ENCODE assay signal across 25 cellular contexts in the genomic region with DNA sequence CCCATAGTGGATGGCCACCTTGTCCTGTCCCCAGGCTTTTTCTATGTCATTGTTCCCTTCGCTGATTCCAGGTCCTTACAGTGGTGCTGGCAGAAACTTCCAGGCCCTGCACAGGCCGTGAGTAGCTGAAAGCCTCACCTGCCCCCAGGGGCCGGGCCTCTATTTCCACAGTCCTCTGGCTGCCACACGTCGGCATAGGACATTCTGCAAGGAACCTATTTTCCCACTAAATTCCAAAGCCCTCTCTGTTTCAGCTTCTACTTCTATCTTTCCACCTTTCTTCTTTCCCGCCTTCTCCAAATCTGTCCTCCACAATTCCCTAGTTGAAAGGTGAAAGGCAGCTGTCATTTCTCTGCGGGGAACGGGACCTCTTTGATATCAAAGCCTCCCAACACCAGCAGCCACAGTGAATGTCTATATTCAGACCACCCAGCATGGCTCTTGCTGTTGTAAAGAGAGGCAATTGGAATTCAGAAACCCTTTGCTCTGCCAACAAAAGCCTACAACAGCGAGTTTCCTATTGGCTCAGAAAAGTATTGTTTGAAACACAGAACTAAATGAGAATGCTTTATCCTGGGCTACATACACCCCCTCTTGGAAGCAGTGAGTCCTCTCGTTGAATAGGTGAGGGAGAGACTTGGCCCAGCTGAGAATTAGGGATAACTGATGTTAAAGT.
DNase-seq lines count a peak whose midpoint lies in the region; ATAC-seq, FAIRE-seq and TF ChIP-seq lines count a peak whose summit lies in the region.
"Had no signal": no experiment of that assay in that cellular context is flagged by ENCODE, and none has a peak within 500 bp of the region (broad histone marks: within the 10 kb centered on the region; RNA-seq: fewer than 3 reads in every experiment).

No MANE protein-coding gene starts in this region.

- TF ChIP-seq EP300 in H1 (IDR thresholded peaks at IDR 0.05; ENCODE audit: borderline replicate concordance in 1 of 2, low read depth in 2 of 2, low read length in 2 of 2): no peak

- peak overlapping the region; percentile 84; the same call in 1 of the 2 replicates for H2AK5ac ChIP-seq in H1 (ENCODE audit: low read depth, low read length)

- H3K4ac ChIP-seq in H1 (replicated peaks; ENCODE audit: insufficient read length, low read depth, low read length): peak overlapping the region; percentile 61

- H3K36me3 ChIP-seq in right atrium auricular region: no peaks in the 10 kb centered on the region
- H3K36me3 ChIP-seq in H1 (ENCODE audit: control insufficient read depth in 2 of 4, insufficient read depth in 4 of 4, low read length in 3 of 4): no peaks in the 10 kb centered on the region
- H3K36me3 ChIP-seq: BLaER1 had no signal

- no peak overlapping the region for H2BK15ac ChIP-seq in H1 (ENCODE audit: low read length)

- H3K14ac ChIP-seq in H1 (ENCODE audit: insufficient read length): no peak overlapping the region

- CTCF ChIA-PET in H1 (lab: Charles Lee; ENCODE audit: partially characterized antibody): interaction anchor here (0.9 to 3.5 kb wide), 4 partner anchors 12 to 1016 kb away, joined by 3 to 14 read pairs (median 6); no protein-coding TSS in a partner anchor

- H3K27ac ChIP-seq in right atrium auricular region (no peak overlapping the region), right cardiac atrium (ENCODE audit: low read length) (no peak overlapping the region), H1 (ENCODE audit: low read depth, low read length) (no peak overlapping the region)
- H3K27ac ChIP-seq: 22Rv1, BLaER1, KMS-11 had no signal

- H3K79me1 ChIP-seq in H1 (ENCODE audit: low read depth, low read length): no peaks in the 10 kb centered on the region

- no peaks in the 10 kb centered on the region for H3K23me2 ChIP-seq in H1 (ENCODE audit: low read depth, low read length)

- no peaks in the 10 kb centered on the region for H4K20me1 ChIP-seq in H1 (replicated peaks in 1 of 2; ENCODE audit: control insufficient read depth in 1 of 2, insufficient read depth in 2 of 2, low read length in 2 of 2)
- H4K20me1 ChIP-seq: BLaER1 had no signal

- TF ChIP-seq RAD21 in H1 (IDR thresholded peaks at IDR 0.05 in 1 of 2, conservative IDR thresholded peaks at IDR 0.05 in 1 of 2; ENCODE audit: low read depth in 2 of 2, low read length in 2 of 2): peak; percentile 35 to 40

- WGBS in right cardiac atrium: 66% methylated on average over 10 of the region's 10 CpGs
- 39% methylated on average over 10 of the region's 10 CpGs; no CpG with 5 or more reads in 1 of the 2 experiments for WGBS in H1 (ENCODE audit: extremely low coverage in 1 of 2, insufficient coverage in 1 of 2, insufficient read length in 1 of 2, insufficient replicate concordance in 2 of 2, low coverage in 1 of 2, low lambda C conversion rate in 2 of 2, missing lambda C conversion rate in 1 of 2), 2 experiments

- H3K4me1 ChIP-seq in right atrium auricular region: no peaks in the 10 kb centered on the region
- H3K4me1 ChIP-seq in right cardiac atrium (ENCODE audit: control insufficient read depth, insufficient read depth, low read length): no peaks in the 10 kb centered on the region
- H3K4me1 ChIP-seq in H1 (replicated peaks in 1 of 4; ENCODE audit: control insufficient read depth in 3 of 4, insufficient read depth in 4 of 4, low read length in 3 of 4): peaks cover 4 to 13% (median 6%) of the 10 kb centered on the region in 4 experiments
- H3K4me1 ChIP-seq: BLaER1 had no signal

- no peaks in the 10 kb centered on the region for H3K79me2 ChIP-seq in H1 (ENCODE audit: control insufficient read depth in 1 of 2, insufficient read depth in 2 of 2, low read length in 2 of 2)

- H3K9me3 ChIP-seq in right atrium auricular region (no peaks in the 10 kb centered on the region), right cardiac atrium (ENCODE audit: control insufficient read depth, low read length) (no peaks in the 10 kb centered on the region), H1 (ENCODE audit: insufficient read depth in 2 of 2, low read depth in 1 of 2, low read length in 1 of 2) (no peaks in the 10 kb centered on the region; a peak in 1 of 4 replicates)
- H3K9me3 ChIP-seq: BLaER1 had no signal

- H3K27me3 ChIP-seq in right atrium auricular region (no peaks in the 10 kb centered on the region), right cardiac atrium (ENCODE audit: control insufficient read depth, insufficient read depth) (no peaks in the 10 kb centered on the region), H1 (replicated peaks in 1 of 4; ENCODE audit: control insufficient read depth in 3 of 4, extremely low read depth in 1 of 4, insufficient read depth in 3 of 4, low read length in 3 of 4) (no peaks in the 10 kb centered on the region)
- H3K27me3 ChIP-seq: BLaER1 had no signal

- ATAC-seq in right cardiac atrium: no peak
- ATAC-seq: Panc1, SK-N-SH treated with all-trans-retinoic acid at 6 μM for 48 hours had no signal

- peak overlapping the region; percentile 91; the same call in 1 of the 2 replicates for H2BK12ac ChIP-seq in H1 (ENCODE audit: low read depth, low read length)

- no peak overlapping the region for H3K23ac ChIP-seq in H1 (ENCODE audit: insufficient read length)

- no peak overlapping the region for H3K9ac ChIP-seq in H1 (replicated peaks in 1 of 4; ENCODE audit: extremely low read depth in 1 of 4, low read depth in 3 of 4, low read length in 3 of 4)
- H3K9ac ChIP-seq: BLaER1, KMS-11 had no signal

- H4K5ac ChIP-seq in H1 (ENCODE audit: insufficient read length, low read depth, low read length): no peak overlapping the region

- H3K4me3 ChIP-seq in right atrium auricular region (no peak overlapping the region), right cardiac atrium (ENCODE audit: low read length) (no peak overlapping the region), H1 (ENCODE audit: extremely low read depth in 1 of 4, insufficient read depth in 2 of 4, low read depth in 3 of 4, low read length in 4 of 4) (no peak overlapping the region)
- H3K4me3 ChIP-seq: BLaER1 had no signal

- intact Hi-C loops in right cardiac atrium (cut with DNase I): no loop called here

- peak overlapping the region; percentile 3; the same call in 1 of the 2 replicates for H3K18ac ChIP-seq in H1 (ENCODE audit: extremely low read depth, low read length)

- peak overlapping the region; percentile 61 for H4K91ac ChIP-seq in H1 (replicated peaks; ENCODE audit: insufficient read length, low read length)

- no peak overlapping the region for H4K8ac ChIP-seq in H1 (ENCODE audit: extremely low read depth, insufficient read depth, low read length)

- no peak overlapping the region for H2AFZ ChIP-seq in H1 (ENCODE audit: low read length)

- no peak overlapping the region for H3K56ac ChIP-seq in H1 (replicated peaks; ENCODE audit: insufficient read length, low read depth, low read length)

- H2BK120ac ChIP-seq in H1 (replicated peaks; ENCODE audit: low read depth, low read length): peak overlapping the region; percentile 17

- FAIRE-seq in H1 (lab: Jason Lieb, UNC) (peak; percentile 85), GM12891 (lab: Jason Lieb, UNC) (no peak)
- FAIRE-seq: GM12892 had no signal

- peak overlapping the region; percentile 89; the same call in 1 of the 2 replicates for H2BK5ac ChIP-seq in H1 (ENCODE audit: low read depth, low read length)

- TF ChIP-seq CTCF in right atrium auricular region (IDR thresholded peaks at IDR 0.05) (no peak), H1 (IDR thresholded peaks at IDR 0.05; ENCODE audit: control extremely low read depth in 1 of 3, insufficient read depth in 1 of 3, low read depth in 1 of 3, low read length in 3 of 3) (no peak)

- H2BK20ac ChIP-seq in H1 (ENCODE audit: low read length): peak overlapping the region; percentile 15; the same call in 1 of the 2 replicates

- POLR2A ChIA-PET in H1 (lab: Charles Lee; ENCODE audit: partially characterized antibody): interaction anchor here (0.6 to 1.7 kb wide), 2 partner anchors 12 to 32 kb away, joined by 3 to 6 read pairs; no protein-coding TSS in a partner anchor

- peak overlapping the region; percentile 11 to 29; a peak in 3 of 4 replicates for H3K4me2 ChIP-seq in H1 (ENCODE audit: insufficient read depth in 1 of 2, low read depth in 2 of 2, low read length in 2 of 2)
- H3K4me2 ChIP-seq: BLaER1, KMS-11 had no signal

- TF ChIP-seq POLR2A in H1 (IDR thresholded peaks at IDR 0.05; ENCODE audit: control extremely low read depth in 1 of 2, low read depth in 2 of 2, low read length in 2 of 2): no peak
- no peak for TF ChIP-seq POLR2A in GM12891 (IDR thresholded peaks at IDR 0.05; ENCODE audit: low read depth, low read length)

- DNase-seq in right atrium auricular region (ENCODE audit: low spot score) (peak; percentile 34), right cardiac atrium (no peak), H1 (ENCODE audit: low read depth in 1 of 2, low spot score in 2 of 2) (peak; percentile 44 to 56), iPS-NIHi7 (ENCODE audit: extremely low spot score) (peak; percentile 40), T1000 (lab: John Stamatoyannopoulos, UW) (no peak), HuH-7.5 (ENCODE audit: low spot score) (no peak), GM12891 (ENCODE audit: insufficient read length, low spot score) (no peak)
- no peak for DNase-seq in activated CD4-positive, alpha-beta T cell treated with anti-CD3 and anti-CD28 coated beads, Interleukin-2, amount 50 U/mL, for 4 hours
- DNase-seq: ACHN; CD4-positive, alpha-beta T cell; COR-L47; DND-41; IMR-90; NCI-H1092 treated with DMSO at 0.1 percent for 48 hours; NCI-H1436 treated with DMSO at 0.1 percent for 48 hours; NCI-H1930; NCI-H510A treated with DMSO at 0.1 percent for 48 hours; NCI-H748 treated with DMSO at 0.1 percent for 48 hours; SIG-M5 had no signal

TF ChIP-seq in H1, 55 proteins besides CTCF, POLR2A, EP300 and RAD21 (continues in another document):
- TF ChIP-seq FOSL1 (IDR thresholded peaks at IDR 0.05; ENCODE audit: insufficient read depth, low read depth, low read length) (no peak), HDAC2 (IDR thresholded peaks at IDR 0.05; ENCODE audit: borderline replicate concordance in 1 of 2, low read depth in 2 of 2, low read length in 2 of 2) (peak; percentile 40 to 69; a peak in 2 of 4 replicates), SP2 (IDR thresholded peaks at IDR 0.05; ENCODE audit: low read length) (no peak)

TF ChIP-seq in GM12891, 5 proteins besides CTCF, POLR2A, EP300 and RAD21:
- TF ChIP-seq SPI1 (IDR thresholded peaks at IDR 0.05; ENCODE audit: low read depth, low read length): no peak
- TF ChIP-seq TAF1 (IDR thresholded peaks at IDR 0.05; ENCODE audit: low read depth, low read length): no peak
- TF ChIP-seq PAX5 (IDR thresholded peaks at IDR 0.05; ENCODE audit: insufficient read depth, low read length, severe bottlenecking): no peak
- TF ChIP-seq POLR2AphosphoS5 (IDR thresholded peaks at IDR 0.05; ENCODE audit: low read depth, low read length): no peak
- TF ChIP-seq POU2F2 (IDR thresholded peaks at IDR 0.05; ENCODE audit: low read depth, low read length): no peak

Comparison
In these comparisons a context has a peak if more than half of its experiments do, and no peak if none do; other contexts are left out.
1. DNase-seq: peak in right atrium auricular region (single experiment), H1 (2 of 2) and iPS-NIHi7 (single experiment); none in right cardiac atrium (0 of 3), T1000 (single experiment), activated CD4-positive, alpha-beta T cell treated with anti-CD3 and anti-CD28 coated beads, Interleukin-2, amount 50 U/mL, for 4 hours (0 of 2), HuH-7.5 (single experiment) and GM12891 (single experiment).